Comparison of ENCODE assay signal across 34 cellular contexts in genomic region chr12:94390130-94390485, GRCh38.
"Had no signal": no experiment of that assay in that cellular context is flagged by ENCODE, and none has a peak within 500 bp of the region (broad histone marks: within the 10 kb centered on the region; RNA-seq: fewer than 3 reads in every experiment).

No MANE protein-coding gene starts in this region.

- H3K4me3 Mint-ChIP-seq: activated CD4-positive, alpha-beta memory T cell treated with anti-CD3 and anti-CD28 coated beads for 36 hours; activated CD4-positive, alpha-beta T cell treated with anti-CD3 and anti-CD28 coated beads, Interleukin-2, amount 10 ng/mL, durations not matched to agents 24 days and 14 days; activated naive CD4-positive, alpha-beta T cell treated with anti-CD3 and anti-CD28 coated beads for 36 hours; activated naive CD8-positive, alpha-beta T cell treated with anti-CD3 and anti-CD28 coated beads for 36 hours; activated T-helper 1 cell treated with anti-CD3 and anti-CD28 coated beads, Interleukin-12 subunit alpha, Interleukin-12 subunit beta, Interleukin-2, Interleukin-4 antibody, amounts not matched to agents 30 ng/mL and 10 ng/mL and 1 ng/mL, durations not matched to agents 14 hours and 24 hours and 36 hours; natural killer cell; stimulated activated effector memory CD8-positive, alpha-beta T cell treated with anti-CD3 and anti-CD28 coated beads, Interleukin-12 subunit alpha, Interleukin-12 subunit beta, amount 100 ng/mL, for 72 hours; stimulated activated naive CD8-positive, alpha-beta T cell treated with anti-CD3 and anti-CD28 coated beads, Interleukin-15, amount 100 ng/mL, for 72 hours; T-helper 1 cell treated with Interleukin-12 subunit alpha and Interleukin-12 subunit beta and Interleukin-4 antibody, amounts not matched to agents 30 μg/mL and 1 μg/mL, for 36 hours had no signal

- H3K4me3 ChIP-seq: adrenal gland, body of pancreas, colonic mucosa, dorsolateral prefrontal cortex, gastrocnemius medialis, lower lobe of right lung, skin epidermis, upper lobe of left lung had no signal

- H3K4me1 Mint-ChIP-seq: activated naive CD8-positive, alpha-beta T cell treated with anti-CD3 and anti-CD28 coated beads for 36 hours; stimulated activated effector memory CD8-positive, alpha-beta T cell treated with anti-CD3 and anti-CD28 coated beads, Interleukin-12 subunit alpha, Interleukin-12 subunit beta, amount 100 ng/mL, for 72 hours had no signal

- H3K4me1 ChIP-seq: body of pancreas, colonic mucosa, gastrocnemius medialis, upper lobe of left lung had no signal

- DNase-seq: activated CD4-positive, alpha-beta memory T cell treated with anti-CD3 and anti-CD28 coated beads for 36 hours; activated CD4-positive, alpha-beta T cell treated with anti-CD3 and anti-CD28 coated beads, Interleukin-2, amount 10 ng/mL, durations not matched to agents 24 days and 14 days; activated CD4-positive, CD25-positive, alpha-beta regulatory T cell treated with anti-CD3 and anti-CD28 coated beads, Interleukin-2, amount 50 U/mL, for 72 hours; activated CD8-positive, alpha-beta memory T cell treated with anti-CD3 and anti-CD28 coated beads, Interleukin-2, amount 50 U/mL, for 4 hours; activated effector memory CD4-positive, alpha-beta T cell treated with anti-CD3 and anti-CD28 coated beads, Interleukin-2, amount 50 U/mL, for 16 hours; activated naive CD4-positive, alpha-beta T cell treated with anti-CD3 and anti-CD28 coated beads for 36 hours; activated naive CD8-positive, alpha-beta T cell treated with anti-CD3 and anti-CD28 coated beads for 36 hours; activated T-cell treated with anti-CD3 and anti-CD28 coated beads, Interleukin-2, amount 50 U/mL, for 1 hour; adrenal gland; body of pancreas; cerebellar nuclear complex; colonic mucosa; dorsolateral prefrontal cortex; effector memory CD4-positive, alpha-beta T cell; erythroblast; gastrocnemius medialis; glutamatergic neuron; kidney glomerular epithelial cell; mesenchymal stem cell; natural killer cell; posterior cingulate gyrus; stimulated activated CD4-positive, alpha-beta T cell treated with anti-CD3 and anti-CD28 coated beads, Interleukin-4, amount 100 ng/mL, for 24 hours; stimulated activated naive CD8-positive, alpha-beta T cell treated with anti-CD3 and anti-CD28 coated beads, Interleukin-15, amount 100 ng/mL, for 72 hours; substantia nigra; T-helper 9 cell; WERI-Rb-1 had no signal

- H3K27me3 Mint-ChIP-seq: activated CD4-positive, alpha-beta memory T cell treated with anti-CD3 and anti-CD28 coated beads for 36 hours; activated CD4-positive, alpha-beta T cell treated with anti-CD3 and anti-CD28 coated beads, Interleukin-2, amount 10 ng/mL, durations not matched to agents 24 days and 14 days; activated naive CD8-positive, alpha-beta T cell treated with anti-CD3 and anti-CD28 coated beads for 36 hours; stimulated activated naive CD8-positive, alpha-beta T cell treated with anti-CD3 and anti-CD28 coated beads, Interleukin-15, amount 100 ng/mL, for 72 hours had no signal

- H3K9me3 ChIP-seq: adrenal gland, body of pancreas, colonic mucosa, gastrocnemius medialis, lower lobe of right lung, upper lobe of left lung had no signal

- H3K9me3 Mint-ChIP-seq: natural killer cell had no signal

- H3K27ac ChIP-seq: adrenal gland, body of pancreas, colonic mucosa, dorsolateral prefrontal cortex, gastrocnemius medialis, lower lobe of right lung, skin epidermis, upper lobe of left lung, WERI-Rb-1 had no signal

- H3K27ac Mint-ChIP-seq: activated CD4-positive, alpha-beta memory T cell treated with anti-CD3 and anti-CD28 coated beads for 36 hours; activated CD4-positive, alpha-beta T cell treated with anti-CD3 and anti-CD28 coated beads, Interleukin-2, amount 10 ng/mL, durations not matched to agents 24 days and 14 days; activated naive CD4-positive, alpha-beta T cell treated with anti-CD3 and anti-CD28 coated beads for 36 hours; activated naive CD8-positive, alpha-beta T cell treated with anti-CD3 and anti-CD28 coated beads for 36 hours; activated T-helper 1 cell treated with anti-CD3 and anti-CD28 coated beads, Interleukin-12 subunit alpha, Interleukin-12 subunit beta, Interleukin-2, Interleukin-4 antibody, amounts not matched to agents 30 ng/mL and 10 ng/mL and 1 ng/mL, durations not matched to agents 14 hours and 24 hours and 36 hours; natural killer cell; stimulated activated effector memory CD8-positive, alpha-beta T cell treated with anti-CD3 and anti-CD28 coated beads, Interleukin-12 subunit alpha, Interleukin-12 subunit beta, amount 100 ng/mL, for 72 hours; T-helper 1 cell treated with Interleukin-12 subunit alpha and Interleukin-12 subunit beta and Interleukin-4 antibody, amounts not matched to agents 30 μg/mL and 1 μg/mL, for 36 hours had no signal

- ATAC-seq: body of pancreas; gastrocnemius medialis; left lobe of liver; lower lobe of right lung; natural killer cell; sciatic nerve; stimulated activated effector memory CD8-positive, alpha-beta T cell treated with anti-CD3 and anti-CD28 coated beads, Interleukin-12 subunit alpha, Interleukin-12 subunit beta, amount 100 ng/mL, for 72 hours; stimulated activated naive CD8-positive, alpha-beta T cell treated with anti-CD3 and anti-CD28 coated beads, Interleukin-15, amount 100 ng/mL, for 72 hours had no signal

- H3K27me3 ChIP-seq: adrenal gland, body of pancreas, colonic mucosa, dorsolateral prefrontal cortex, gastrocnemius medialis, upper lobe of left lung had no signal

- H3K36me3 ChIP-seq: adrenal gland, colonic mucosa, lower lobe of right lung had no signal
